In the genomic region with DNA sequence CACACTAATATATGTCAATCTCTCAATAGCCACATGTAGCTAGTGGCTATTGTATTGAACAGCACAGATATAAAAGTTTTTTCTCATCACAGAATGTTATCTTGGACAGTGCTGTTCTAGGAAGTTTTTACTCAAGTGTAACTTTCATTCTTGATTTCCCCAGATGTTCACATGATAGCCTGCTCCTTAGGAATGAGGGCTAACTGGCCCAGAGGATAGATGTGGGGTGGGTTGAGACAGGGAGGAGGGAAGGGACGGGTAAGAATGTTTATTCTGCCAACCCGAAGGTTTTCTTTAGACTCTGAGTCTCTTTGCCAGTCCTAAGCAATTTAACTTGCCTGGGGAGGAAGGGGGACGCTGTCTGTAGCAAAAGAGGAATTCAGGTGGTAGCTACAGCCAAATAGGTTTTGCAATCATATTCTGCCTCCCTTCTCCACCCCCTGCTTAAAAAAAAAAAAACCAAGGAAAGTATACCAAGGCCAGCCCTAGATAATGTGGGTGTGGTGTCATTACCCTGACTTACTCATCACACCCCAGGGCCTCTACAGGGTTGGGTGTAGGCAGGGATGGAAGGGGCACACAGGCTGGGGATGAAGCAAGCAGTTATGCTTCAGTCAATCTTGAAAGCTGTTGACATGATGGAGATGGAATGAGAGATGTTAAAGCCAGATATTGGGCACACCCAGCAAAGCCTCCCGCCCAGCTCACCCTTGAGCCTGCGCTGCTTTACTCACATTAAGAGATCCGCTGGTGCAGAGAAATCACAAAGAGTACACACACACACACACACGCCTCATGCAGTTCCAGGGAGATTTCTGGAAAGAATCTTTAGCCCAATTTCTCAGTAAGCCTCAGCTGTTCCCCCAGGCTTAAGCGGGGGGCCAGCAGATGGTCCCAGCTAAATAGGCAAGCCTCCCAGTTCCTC, we compare ENCODE assay signal across 8 cellular contexts. TPM values are rescaled to one million over a fixed set of nuclear protein-coding genes. Genes with fewer than 3 reads are reported as not detected.
DNase-seq lines count a peak whose midpoint lies in the region; ATAC-seq, FAIRE-seq and TF ChIP-seq lines count a peak whose summit lies in the region.

No MANE protein-coding gene starts in this region.

- no peaks in the 10 kb centered on the region for H3K9me3 ChIP-seq in Peyer's patch
- no peaks in the 10 kb centered on the region for H3K9me3 ChIP-seq in fibroblast of lung (ENCODE audit: control insufficient read depth, insufficient read depth, low read depth, low read length)

- H3K36me3 Mint-ChIP-seq in immature natural killer cell: no peaks in the 10 kb centered on the region

- H3K4me3 Mint-ChIP-seq in immature natural killer cell: no peak overlapping the region

- H3K27me3 ChIP-seq in Peyer's patch: no peaks in the 10 kb centered on the region
- no peaks in the 10 kb centered on the region for H3K27me3 ChIP-seq in fibroblast of lung (ENCODE audit: control insufficient read depth, insufficient read depth, low read length)

- DNase-seq in H54 (ENCODE audit: insufficient read length, low spot score): peak; percentile 85
- peak in 2 of 3 donors; percentile 70 to 84 for DNase-seq in Peyer's patch
- peak; percentile 86 to 93 for DNase-seq in fibroblast of lung (ENCODE audit: low read depth in 2 of 2)
- DNase-seq in renal cortical epithelial cell (ENCODE audit: low read depth): peak; percentile 87
- no peak for DNase-seq in immature natural killer cell

- H3K4me3 ChIP-seq in Peyer's patch (no peak overlapping the region), fibroblast of lung (replicated peaks in 1 of 4; ENCODE audit: control extremely low read depth in 1 of 4, insufficient read depth in 1 of 4, low read depth in 3 of 4, low read length in 4 of 4) (no peak overlapping the region)

- no peak overlapping the region for H3K27ac Mint-ChIP-seq in immature natural killer cell

- H3K4me1 ChIP-seq in Peyer's patch: peaks cover 0 to 58% (median 13%) of the 10 kb centered on the region in 4 donors
- H3K4me1 ChIP-seq in fibroblast of lung (ENCODE audit: control insufficient read depth, extremely low read depth, insufficient read depth, low read length): peaks cover 9% of the 10 kb centered on the region

- TF ChIP-seq CTCF in Peyer's patch (IDR thresholded peaks at IDR 0.05) (no peak), fibroblast of lung (conservative IDR thresholded peaks at IDR 0.05 in 1 of 2, IDR thresholded peaks at IDR 0.05 in 1 of 2; ENCODE audit: low read depth in 1 of 2, low read length in 2 of 2) (no peak)

- H3K9me3 Mint-ChIP-seq in immature natural killer cell: no peaks in the 10 kb centered on the region

- no peaks in the 10 kb centered on the region for H3K4me1 Mint-ChIP-seq in immature natural killer cell

- no peak for TF ChIP-seq POLR2A in H54 (IDR thresholded peaks at IDR 0.05; ENCODE audit: low read depth, low read length)
- TF ChIP-seq POLR2A in Peyer's patch (IDR thresholded peaks at IDR 0.05): peak in 1 of 2 donors; percentile 64

- H3K4me2 ChIP-seq in fibroblast of lung (ENCODE audit: extremely low read depth, insufficient read depth, low read length): peak overlapping the region; percentile 44

- H2AFZ ChIP-seq in fibroblast of lung (ENCODE audit: low read length): no peak overlapping the region

- ATAC-seq in GM21825 (IDR thresholded peaks at IDR 0.05; ENCODE audit: unreplicated experiment): no peak
- ATAC-seq in HG03108 (IDR thresholded peaks at IDR 0.05; ENCODE audit: unreplicated experiment): no peak
- no peak for ATAC-seq in HG03196 (IDR thresholded peaks at IDR 0.05; ENCODE audit: unreplicated experiment)

- H3K79me2 ChIP-seq in fibroblast of lung (ENCODE audit: control insufficient read depth, insufficient read depth, low read length): no peaks in the 10 kb centered on the region

- peak; percentile 45 for FAIRE-seq in H54 (lab: Jason Lieb, UNC)

- no peaks in the 10 kb centered on the region for H4K20me1 ChIP-seq in fibroblast of lung (ENCODE audit: control insufficient read depth, extremely low read depth, insufficient read depth, low read length)

- H3K27ac ChIP-seq in Peyer's patch (peak overlapping the region in 3 of 4 donors; percentile 52 to 92 (median 76)), fibroblast of lung (ENCODE audit: insufficient read depth, low read length) (peak overlapping the region; percentile 32)

- peaks cover 2 to 6% (median 5%) of the 10 kb centered on the region in 3 donors for H3K27me3 Mint-ChIP-seq in immature natural killer cell (ENCODE audit: low read depth in 3 of 3)

- H3K36me3 ChIP-seq in Peyer's patch (no peaks in the 10 kb centered on the region), fibroblast of lung (ENCODE audit: control insufficient read depth, insufficient read depth, low read length) (no peaks in the 10 kb centered on the region)

- no peak overlapping the region for H3K9ac ChIP-seq in fibroblast of lung (ENCODE audit: insufficient read depth, low read length)

RNA-seq across cellular contexts. Expression of a gene that starts 59.9 kb away (rescaled TPM):
- 10 to 100 TPM; 51.5 to 70.2 (median 62.5) TPM for total RNA-seq in Peyer's patch
- total RNA-seq in fibroblast of lung: 2.0 and 2.8 TPM in 2 replicates
- 0.43 and 0.80 TPM in 2 replicates for polyA plus RNA-seq in fibroblast of lung
- polyA plus RNA-seq in fibroblast of lung (2012): 0.80 and 0.88 TPM in 2 replicates
- 4.3 and 5.9 TPM in 2 replicates for polyA minus RNA-seq in fibroblast of lung (ENCODE audit: low replicate concordance)
- 5.7 and 5.8 TPM in 2 replicates for total RNA-seq in renal cortical epithelial cell
- under 1 TPM in 1 of 3 donors, not detected in 2; 0.22 TPM for polyA plus RNA-seq in immature natural killer cell

Comparison
In these comparisons a context has a peak if more than half of its experiments do, and no peak if none do; other contexts are left out.
1. DNase-seq: peak in H54 (single experiment), Peyer's patch (2 of 3), fibroblast of lung (2 of 2) and renal cortical epithelial cell (single experiment); none in immature natural killer cell (0 of 3).